In genomic region chr2:154477319-154477718, GRCh38 we compare ENCODE assay signal across 35 cellular contexts.
"Had no signal": no experiment of that assay in that cellular context is flagged by ENCODE, and none has a peak within 500 bp of the region (broad histone marks: within the 10 kb centered on the region; RNA-seq: fewer than 3 reads in every experiment).

No MANE protein-coding gene starts in this region.

- H3K4me3 ChIP-seq: MG63 had no signal

- DNase-seq: Karpas-422, Kasumi-1, MG63, MM.1S, MV-4-11, NCI-H1048, NCI-H1092, NCI-H1092 treated with DMSO at 0.1 percent for 48 hours, NCI-H1105, NCI-H1105 treated with DMSO at 0.1 percent for 48 hours, NCI-H1417, NCI-H1417 treated with DMSO at 0.1 percent for 48 hours, NCI-H1436, NCI-H1436 treated with DMSO at 0.1 percent for 48 hours, NCI-H146, NCI-H1694, NCI-H1694 treated with DMSO at 0.1 percent for 48 hours, NCI-H187, NCI-H187 treated with DMSO at 0.1 percent for 48 hours, NCI-H1930, NCI-H2029, NCI-H2029 treated with DMSO at 0.1 percent for 48 hours, NCI-H2081, NCI-H2081 treated with DMSO at 0.1 percent for 48 hours, NCI-H2107, NCI-H2171, NCI-H2171 treated with DMSO at 0.1 percent for 48 hours, NCI-H2227 treated with DMSO at 0.1 percent for 48 hours, NCI-H226, NCI-H345, NCI-H446, NCI-H446 treated with DMSO at 0.1 percent for 48 hours, NCI-H510A, NCI-H510A treated with DMSO at 0.1 percent for 48 hours, NCI-H524 had no signal

- H3K36me3 ChIP-seq: MG63 had no signal

- H3K27me3 ChIP-seq: MG63 had no signal

- H3K9me3 ChIP-seq: MG63 had no signal
